8 cellular contexts compared by ENCODE assay signal in the genomic region with DNA sequence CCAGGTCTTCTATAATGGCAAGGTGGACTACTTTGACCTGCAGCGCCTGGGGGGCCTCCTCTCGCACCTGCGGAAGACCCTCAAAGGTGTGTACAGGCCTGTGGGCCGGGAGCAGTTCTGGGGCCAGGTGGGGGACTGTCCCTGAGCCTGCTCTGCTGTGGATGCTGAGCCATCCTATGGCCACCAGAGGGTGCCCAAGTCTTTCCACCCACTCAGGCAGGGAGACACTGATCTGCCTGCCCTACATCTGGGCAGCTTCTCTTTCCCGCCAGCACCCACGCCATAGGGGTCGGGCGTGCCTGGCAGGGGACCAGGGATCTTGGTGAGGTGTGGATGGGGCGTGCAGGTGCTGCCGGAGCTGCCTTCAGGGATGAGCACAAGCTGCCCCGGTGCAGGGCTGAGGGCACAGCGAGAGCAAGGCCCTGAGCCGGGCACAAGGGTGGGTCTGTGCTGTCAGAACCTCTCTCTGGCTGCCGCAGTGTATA. TPM values are rescaled to one million over a fixed set of nuclear protein-coding genes. Genes with fewer than 3 reads are reported as not detected.
DNase-seq lines count a peak whose midpoint lies in the region; ATAC-seq, FAIRE-seq and TF ChIP-seq lines count a peak whose summit lies in the region.

No MANE protein-coding gene starts in this region.

- H3K27me3 ChIP-seq in HepG2 (ENCODE audit: control insufficient read depth in 1 of 2, insufficient read depth in 2 of 2, low read length in 2 of 2) = no peaks in the 10 kb centered on the region; a peak in 1 of 5 replicates

- no peaks in the 10 kb centered on the region for H3K9me3 ChIP-seq in HepG2 (ENCODE audit: low read length)

- intact Hi-C loops in HepG2 (cut with micrococcal nuclease; ENCODE audit: unreplicated experiment) = loop anchor here (1.0 to 2.0 kb wide), 2 partner anchors 136 to 203 kb away; no protein-coding TSS in a partner anchor

- CTCF ChIA-PET in HepG2 (lab: Yijun Ruan, JAX; ENCODE audit: low intra/inter-chr PET ratio, low total read pairs) = interaction anchor here (1.7 to 2.3 kb wide), 2 partner anchors 136 to 203 kb away, joined by 7 to 14 read pairs; no protein-coding TSS in a partner anchor

- BruUV-seq in HepG2 (replicated peaks; lab: Mats Ljungman, UMichigan) = no TSS peak

- H3K36me3 ChIP-seq in HepG2 (replicated peaks in 1 of 2; ENCODE audit: control insufficient read depth in 1 of 2, insufficient read depth in 2 of 2, low read length in 2 of 2) = peaks cover 37 to 77% of the 10 kb centered on the region in 2 experiments

- TF ChIP-seq POLR2A in H54 (IDR thresholded peaks at IDR 0.05; ENCODE audit: low read depth, low read length) (no peak), HepG2 (IDR thresholded peaks at IDR 0.05; ENCODE audit: insufficient read depth in 1 of 2, low read depth in 2 of 2, low read length in 2 of 2) (no peak)

- H2AFZ ChIP-seq in HepG2 (ENCODE audit: low read length) = no peak overlapping the region

- peak; percentile 87 for ATAC-seq in HepG2
- no peak for ATAC-seq in GM21360 (IDR thresholded peaks at IDR 0.05; ENCODE audit: unreplicated experiment)

- peak; percentile 85 for TF ChIP-seq RAD21 in HepG2 (CRISPR knock-in tag; IDR thresholded peaks at IDR 0.05)

- H3K4me2 ChIP-seq in HepG2 (ENCODE audit: low read depth, low read length) = no peak overlapping the region

- peak; percentile 95 for TF ChIP-seq CTCF in HepG2 (CRISPR knock-in tag; IDR thresholded peaks at IDR 0.05)

- H3K4me3 ChIP-seq in HepG2 (replicated peaks in 1 of 3; ENCODE audit: insufficient read depth in 1 of 3, low read depth in 2 of 3, low read length in 3 of 3) = no peak overlapping the region

- H3K4me1 ChIP-seq in HepG2 (ENCODE audit: insufficient read depth, low read length) = no peaks in the 10 kb centered on the region

- no peak overlapping the region for H3K9ac ChIP-seq in HepG2 (ENCODE audit: insufficient read depth, low read depth, low read length)

- no peaks in the 10 kb centered on the region for H4K20me1 ChIP-seq in HepG2 (ENCODE audit: insufficient read depth, low read length)

- in situ Hi-C loops in HepG2 (cut with HindIII; ENCODE audit: extremely low pct_ligation_motif_present, low pct_unique_long_range_greater_than_20kb) = loop anchor here (5.0 kb wide), 2 partner anchors 134 to 204 kb away; no protein-coding TSS in a partner anchor

- no peak for FAIRE-seq in H54 (lab: Jason Lieb, UNC)
- peak; percentile 57 for FAIRE-seq in HepG2 (lab: Jason Lieb, UNC)

- no peaks in the 10 kb centered on the region for H3K79me2 ChIP-seq in HepG2 (ENCODE audit: insufficient read depth, low read length)

- DNase-seq in DMS53 treated with DMSO at 0.1 percent for 48 hours (lab: John Stamatoyannopoulos, UW; ENCODE audit: unreplicated experiment) (peak; percentile 1), H54 (ENCODE audit: insufficient read length, low spot score) (peak; percentile 85), NCI-H2107 (lab: John Stamatoyannopoulos, UW) (peak; percentile 8), cerebellar cortex (ENCODE audit: low spot score) (peak; percentile 63), HepG2 (ENCODE audit: low spot score) (peak; percentile 60)
- DNase-seq in activated CD4-positive, CD25-positive, alpha-beta regulatory T cell (lab: John Stamatoyannopoulos, UW) = peak in 3 of 4 experiments; percentile 35 to 40 (median 37)
- DNase-seq in stimulated activated CD8-positive, alpha-beta memory T cell treated with anti-CD3 and anti-CD28 coated beads, Interleukin-15, amount 100 ng/mL, for 48 hours (ENCODE audit: low read depth in 2 of 2) = peak; percentile 38 to 42

- no peak for TF ChIP-seq EP300 in HepG2 (IDR thresholded peaks at IDR 0.05; ENCODE audit: low read depth in 2 of 2, low read length in 2 of 2)
- TF ChIP-seq EP300 in HepG2 (CRISPR knock-in tag; IDR thresholded peaks at IDR 0.05; ENCODE audit: borderline replicate concordance) = no peak

- H3K27ac ChIP-seq in HepG2 (ENCODE audit: extremely low read length, insufficient read depth, low read length) = no peak overlapping the region

- POLR2A ChIA-PET in HepG2 (lab: Yijun Ruan, JAX) = no interaction called here

- WGBS in HepG2 (ENCODE audit: low lambda C conversion rate) = 80% methylated on average over 12 of the region's 14 CpGs

RNA-seq across cellular contexts. Expression of a gene that starts 14.1 kb away (rescaled TPM):
- total RNA-seq in HepG2 (2016; rRNA removed; fragmentation: Illumina TruSeq; extraction: Trizol) = 16.1 and 29.9 TPM in 2 replicates
- 7.6 and 8.9 TPM in 2 replicates for total RNA-seq in HepG2 (2016; cell fraction: cytosol; rRNA removed; fragmentation: Illumina TruSeq; extraction: Trizol; ENCODE audit: low read depth)
- 12.8 and 27.1 TPM in 2 replicates for total RNA-seq in HepG2 (2016; cell fraction: insoluble cytoplasmic fraction; rRNA removed; fragmentation: Illumina TruSeq; extraction: Trizol)
- 10.8 and 12.7 TPM in 2 replicates for total RNA-seq in HepG2 (2016; cell fraction: membrane; rRNA removed; fragmentation: Illumina TruSeq; extraction: Trizol)
- total RNA-seq in HepG2 (2016; cell fraction: nucleus; rRNA removed; fragmentation: Illumina TruSeq; extraction: Trizol) = 28.7 and 34.7 TPM in 2 replicates
- 82.2 and 91.9 TPM in 2 replicates for polyA plus RNA-seq in HepG2 (2011; rRNA removed)
- polyA plus RNA-seq in HepG2 (2011; cell fraction: cytosol; rRNA removed) = 37.9 and 55.2 TPM in 2 replicates
- polyA plus RNA-seq in HepG2 (2011; cell fraction: nucleus; rRNA removed) = 455 and 594 TPM in 2 replicates
- polyA plus RNA-seq in HepG2 (2012) = 27.9 and 34.2 TPM in 2 replicates
- polyA plus RNA-seq in HepG2 (2016; cell fraction: cytosol; fragmentation: Illumina TruSeq; extraction: Trizol; ENCODE audit: low read depth) = 8.1 and 10.5 TPM in 2 replicates
- polyA plus RNA-seq in HepG2 (2016; cell fraction: insoluble cytoplasmic fraction; fragmentation: Illumina TruSeq; extraction: Trizol; ENCODE audit: low read depth) = 17.1 and 25.1 TPM in 2 replicates
- 14.9 and 15.8 TPM in 2 replicates for polyA plus RNA-seq in HepG2 (2016; cell fraction: membrane; fragmentation: Illumina TruSeq; extraction: Trizol; ENCODE audit: low read depth)
- polyA plus RNA-seq in HepG2 (2016; cell fraction: nucleus; fragmentation: Illumina TruSeq; extraction: Trizol; ENCODE audit: insufficient read depth, low read depth) = 108 and 116 TPM in 2 replicates
- 88.9 and 105 TPM in 2 replicates for polyA minus RNA-seq in HepG2 (2011; rRNA and poly(A)+ RNA removed; ENCODE audit: low replicate concordance)
- 26.2 and 30.5 TPM in 2 replicates for polyA minus RNA-seq in HepG2 (2011; cell fraction: cytosol; rRNA and poly(A)+ RNA removed)
- 55.9 and 56.4 TPM in 2 replicates for polyA minus RNA-seq in HepG2 (2011; cell fraction: nucleus; rRNA and poly(A)+ RNA removed)

RNA-seq across cellular contexts. Expression of a gene that starts 14.2 kb away (rescaled TPM):
- 26.7 and 189 TPM in 2 replicates for total RNA-seq in HepG2 (2016; rRNA removed; fragmentation: Illumina TruSeq; extraction: Trizol)
- total RNA-seq in HepG2 (2016; cell fraction: cytosol; rRNA removed; fragmentation: Illumina TruSeq; extraction: Trizol; ENCODE audit: low read depth) = 15.3 and 18.3 TPM in 2 replicates
- total RNA-seq in HepG2 (2016; cell fraction: insoluble cytoplasmic fraction; rRNA removed; fragmentation: Illumina TruSeq; extraction: Trizol) = 25.3 and 197 TPM in 2 replicates
- 14.6 and 16.5 TPM in 2 replicates for total RNA-seq in HepG2 (2016; cell fraction: membrane; rRNA removed; fragmentation: Illumina TruSeq; extraction: Trizol)
- 267 and 300 TPM in 2 replicates for total RNA-seq in HepG2 (2016; cell fraction: nucleus; rRNA removed; fragmentation: Illumina TruSeq; extraction: Trizol)
- polyA plus RNA-seq in HepG2 (2011; rRNA removed) = 452 and 686 TPM in 2 replicates
- polyA plus RNA-seq in HepG2 (2011; cell fraction: cytosol; rRNA removed) = 174 and 178 TPM in 2 replicates
- 7,383 and 7,818 TPM in 2 replicates for polyA plus RNA-seq in HepG2 (2011; cell fraction: nucleus; rRNA removed)
- 313 and 330 TPM in 2 replicates for polyA plus RNA-seq in HepG2 (2012)
- polyA plus RNA-seq in HepG2 (2016; cell fraction: cytosol; fragmentation: Illumina TruSeq; extraction: Trizol; ENCODE audit: low read depth) = 6.2 and 6.6 TPM in 2 replicates
- 20.9 and 21.3 TPM in 2 replicates for polyA plus RNA-seq in HepG2 (2016; cell fraction: insoluble cytoplasmic fraction; fragmentation: Illumina TruSeq; extraction: Trizol; ENCODE audit: low read depth)
- polyA plus RNA-seq in HepG2 (2016; cell fraction: membrane; fragmentation: Illumina TruSeq; extraction: Trizol; ENCODE audit: low read depth) = 9.6 and 10.0 TPM in 2 replicates
- polyA plus RNA-seq in HepG2 (2016; cell fraction: nucleus; fragmentation: Illumina TruSeq; extraction: Trizol; ENCODE audit: insufficient read depth, low read depth) = 695 and 762 TPM in 2 replicates
- 3.2 and 148 TPM in 2 replicates for polyA minus RNA-seq in HepG2 (2011; rRNA and poly(A)+ RNA removed; ENCODE audit: low replicate concordance)
- polyA minus RNA-seq in HepG2 (2011; cell fraction: cytosol; rRNA and poly(A)+ RNA removed) = 42.2 and 50.5 TPM in 2 replicates
- 323 and 384 TPM in 2 replicates for polyA minus RNA-seq in HepG2 (2011; cell fraction: nucleus; rRNA and poly(A)+ RNA removed)

RNA-seq across cellular contexts. Expression of a gene that starts 16.0 kb away (rescaled TPM):
- total RNA-seq in HepG2 (2016; rRNA removed; fragmentation: Illumina TruSeq; extraction: Trizol) = 0.35 TPM in 1 of 2 replicates, not detected in the other
- total RNA-seq in HepG2 (2016; cell fraction: cytosol; rRNA removed; fragmentation: Illumina TruSeq; extraction: Trizol; ENCODE audit: low read depth) = 0.18 and 0.51 TPM in 2 replicates
- 0.13 and 0.45 TPM in 2 replicates for total RNA-seq in HepG2 (2016; cell fraction: insoluble cytoplasmic fraction; rRNA removed; fragmentation: Illumina TruSeq; extraction: Trizol)
- 0.19 TPM in 1 of 2 replicates, not detected in the other for total RNA-seq in HepG2 (2016; cell fraction: membrane; rRNA removed; fragmentation: Illumina TruSeq; extraction: Trizol)
- not detected in 2 replicates for total RNA-seq in HepG2 (2016; cell fraction: nucleus; rRNA removed; fragmentation: Illumina TruSeq; extraction: Trizol)
- 0.21 TPM in 1 of 2 replicates, not detected in the other for polyA plus RNA-seq in HepG2 (2011; rRNA removed)
- 0.03 and 0.07 TPM in 2 replicates for polyA plus RNA-seq in HepG2 (2011; cell fraction: cytosol; rRNA removed)
- 3.1 and 7.8 TPM in 2 replicates for polyA plus RNA-seq in HepG2 (2011; cell fraction: nucleus; rRNA removed)
- polyA plus RNA-seq in HepG2 (2012) = 0.36 TPM in 1 of 2 replicates, not detected in the other
- 0.40 and 0.44 TPM in 2 replicates for polyA plus RNA-seq in HepG2 (2016; cell fraction: cytosol; fragmentation: Illumina TruSeq; extraction: Trizol; ENCODE audit: low read depth)
- 0.73 and 0.79 TPM in 2 replicates for polyA plus RNA-seq in HepG2 (2016; cell fraction: insoluble cytoplasmic fraction; fragmentation: Illumina TruSeq; extraction: Trizol; ENCODE audit: low read depth)
- 0.40 and 0.43 TPM in 2 replicates for polyA plus RNA-seq in HepG2 (2016; cell fraction: membrane; fragmentation: Illumina TruSeq; extraction: Trizol; ENCODE audit: low read depth)
- polyA plus RNA-seq in HepG2 (2016; cell fraction: nucleus; fragmentation: Illumina TruSeq; extraction: Trizol; ENCODE audit: insufficient read depth, low read depth) = 0.53 and 1.7 TPM in 2 replicates
- polyA minus RNA-seq in HepG2 (2011; rRNA and poly(A)+ RNA removed; ENCODE audit: low replicate concordance) = 1.8 and 3.5 TPM in 2 replicates
- polyA minus RNA-seq in HepG2 (2011; cell fraction: cytosol; rRNA and poly(A)+ RNA removed) = 0.26 and 0.30 TPM in 2 replicates
- 0.75 and 2.1 TPM in 2 replicates for polyA minus RNA-seq in HepG2 (2011; cell fraction: nucleus; rRNA and poly(A)+ RNA removed)

RNA-seq across cellular contexts. Expression of a gene that starts 20.3 kb away (rescaled TPM):
- total RNA-seq in HepG2 (2016; rRNA removed; fragmentation: Illumina TruSeq; extraction: Trizol) = 21.7 and 23.1 TPM in 2 replicates
- 3.9 and 5.4 TPM in 2 replicates for total RNA-seq in HepG2 (2016; cell fraction: cytosol; rRNA removed; fragmentation: Illumina TruSeq; extraction: Trizol; ENCODE audit: low read depth)
- total RNA-seq in HepG2 (2016; cell fraction: insoluble cytoplasmic fraction; rRNA removed; fragmentation: Illumina TruSeq; extraction: Trizol) = 21.2 and 23.8 TPM in 2 replicates
- 7.3 and 8.9 TPM in 2 replicates for total RNA-seq in HepG2 (2016; cell fraction: membrane; rRNA removed; fragmentation: Illumina TruSeq; extraction: Trizol)
- total RNA-seq in HepG2 (2016; cell fraction: nucleus; rRNA removed; fragmentation: Illumina TruSeq; extraction: Trizol) = 14.9 and 16.7 TPM in 2 replicates
- polyA plus RNA-seq in HepG2 (2011; rRNA removed) = 6.5 and 9.1 TPM in 2 replicates
- polyA plus RNA-seq in HepG2 (2011; cell fraction: cytosol; rRNA removed) = 6.3 and 8.4 TPM in 2 replicates
- 15.5 and 21.5 TPM in 2 replicates for polyA plus RNA-seq in HepG2 (2011; cell fraction: nucleus; rRNA removed)
- polyA plus RNA-seq in HepG2 (2012) = 4.8 and 5.8 TPM in 2 replicates
- 3.3 and 3.7 TPM in 2 replicates for polyA plus RNA-seq in HepG2 (2016; cell fraction: cytosol; fragmentation: Illumina TruSeq; extraction: Trizol; ENCODE audit: low read depth)
- 17.8 and 18.8 TPM in 2 replicates for polyA plus RNA-seq in HepG2 (2016; cell fraction: insoluble cytoplasmic fraction; fragmentation: Illumina TruSeq; extraction: Trizol; ENCODE audit: low read depth)
- 4.7 and 5.8 TPM in 2 replicates for polyA plus RNA-seq in HepG2 (2016; cell fraction: membrane; fragmentation: Illumina TruSeq; extraction: Trizol; ENCODE audit: low read depth)
- 23.9 and 25.9 TPM in 2 replicates for polyA plus RNA-seq in HepG2 (2016; cell fraction: nucleus; fragmentation: Illumina TruSeq; extraction: Trizol; ENCODE audit: insufficient read depth, low read depth)
- 21.4 and 30.7 TPM in 2 replicates for polyA minus RNA-seq in HepG2 (2011; rRNA and poly(A)+ RNA removed; ENCODE audit: low replicate concordance)
- polyA minus RNA-seq in HepG2 (2011; cell fraction: cytosol; rRNA and poly(A)+ RNA removed) = 4.2 and 5.6 TPM in 2 replicates
- 12.6 and 20.3 TPM in 2 replicates for polyA minus RNA-seq in HepG2 (2011; cell fraction: nucleus; rRNA and poly(A)+ RNA removed)

RNA-seq across cellular contexts. Expression of a gene that starts 29.3 kb away (rescaled TPM):
- 116 and 130 TPM in 2 replicates for total RNA-seq in HepG2 (2016; rRNA removed; fragmentation: Illumina TruSeq; extraction: Trizol)
- 32.8 and 39.1 TPM in 2 replicates for total RNA-seq in HepG2 (2016; cell fraction: cytosol; rRNA removed; fragmentation: Illumina TruSeq; extraction: Trizol; ENCODE audit: low read depth)
- total RNA-seq in HepG2 (2016; cell fraction: insoluble cytoplasmic fraction; rRNA removed; fragmentation: Illumina TruSeq; extraction: Trizol) = 118 and 134 TPM in 2 replicates
- 57.5 and 60.4 TPM in 2 replicates for total RNA-seq in HepG2 (2016; cell fraction: membrane; rRNA removed; fragmentation: Illumina TruSeq; extraction: Trizol)
- total RNA-seq in HepG2 (2016; cell fraction: nucleus; rRNA removed; fragmentation: Illumina TruSeq; extraction: Trizol) = 99.4 and 109 TPM in 2 replicates
- 116 and 123 TPM in 2 replicates for polyA plus RNA-seq in HepG2 (2011; rRNA removed)
- 95.0 and 116 TPM in 2 replicates for polyA plus RNA-seq in HepG2 (2011; cell fraction: cytosol; rRNA removed)
- 227 and 231 TPM in 2 replicates for polyA plus RNA-seq in HepG2 (2011; cell fraction: nucleus; rRNA removed)
- polyA plus RNA-seq in HepG2 (2012) = 110 and 113 TPM in 2 replicates
- 22.6 and 23.9 TPM in 2 replicates for polyA plus RNA-seq in HepG2 (2016; cell fraction: cytosol; fragmentation: Illumina TruSeq; extraction: Trizol; ENCODE audit: low read depth)
- 87.5 and 96.0 TPM in 2 replicates for polyA plus RNA-seq in HepG2 (2016; cell fraction: insoluble cytoplasmic fraction; fragmentation: Illumina TruSeq; extraction: Trizol; ENCODE audit: low read depth)
- polyA plus RNA-seq in HepG2 (2016; cell fraction: membrane; fragmentation: Illumina TruSeq; extraction: Trizol; ENCODE audit: low read depth) = 27.9 and 31.1 TPM in 2 replicates
- 137 and 152 TPM in 2 replicates for polyA plus RNA-seq in HepG2 (2016; cell fraction: nucleus; fragmentation: Illumina TruSeq; extraction: Trizol; ENCODE audit: insufficient read depth, low read depth)
- polyA minus RNA-seq in HepG2 (2011; rRNA and poly(A)+ RNA removed; ENCODE audit: low replicate concordance) = 481 and 533 TPM in 2 replicates
- polyA minus RNA-seq in HepG2 (2011; cell fraction: cytosol; rRNA and poly(A)+ RNA removed) = 94.8 and 99.0 TPM in 2 replicates
- polyA minus RNA-seq in HepG2 (2011; cell fraction: nucleus; rRNA and poly(A)+ RNA removed) = 120 and 143 TPM in 2 replicates

Comparison
In these comparisons a context has a peak if more than half of its experiments do, and no peak if none do; other contexts are left out.
1. DNase-seq: peak in every context shown above with its lines; median percentile 85 in H54; 63 in cerebellar cortex; 60 in HepG2; 40 in stimulated activated CD8-positive, alpha-beta memory T cell treated with anti-CD3 and anti-CD28 coated beads, Interleukin-15, amount 100 ng/mL, for 48 hours; 37 in activated CD4-positive, CD25-positive, alpha-beta regulatory T cell; 8 in NCI-H2107; 1 in DMS53 treated with DMSO at 0.1 percent for 48 hours.